In the genomic region with DNA sequence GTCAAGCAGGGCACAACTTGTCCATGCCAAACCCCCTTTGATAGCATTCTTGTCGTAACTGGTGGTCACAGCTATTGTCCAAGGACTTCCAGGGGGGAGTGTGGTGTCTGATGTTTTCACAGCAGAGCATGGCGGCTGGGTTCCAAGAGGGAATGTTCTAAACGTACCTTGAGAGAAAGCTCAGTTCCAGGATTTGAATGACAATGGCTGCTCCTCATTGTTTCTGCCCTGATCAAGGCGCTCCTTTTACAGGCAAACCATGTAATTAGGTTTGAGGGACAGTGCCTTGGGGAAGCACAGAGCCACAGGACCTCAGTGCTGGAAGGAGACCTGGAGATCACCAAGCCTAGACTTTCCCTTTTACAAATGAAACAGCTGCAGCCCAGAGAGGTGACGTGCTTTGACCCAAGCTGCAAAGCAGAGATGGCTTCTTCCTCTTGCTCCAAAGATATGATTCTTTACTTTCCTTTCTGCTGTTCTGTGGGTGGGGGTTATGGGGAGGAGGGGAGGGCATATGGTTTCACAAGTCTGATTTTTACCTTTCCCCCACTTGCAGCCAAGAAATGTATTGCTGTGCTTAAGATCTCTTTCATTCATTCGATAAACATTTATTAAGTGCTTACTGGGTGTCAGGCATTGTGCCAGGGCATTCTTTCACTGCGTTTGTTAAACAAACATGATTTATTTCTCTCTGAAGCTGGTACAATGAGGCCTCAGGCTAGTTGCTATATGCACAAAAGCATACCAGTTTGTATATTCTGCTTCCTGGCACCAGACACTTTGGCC, we compare ENCODE assay signal across 10 cellular contexts.
DNase-seq lines count a peak whose midpoint lies in the region; ATAC-seq, FAIRE-seq and TF ChIP-seq lines count a peak whose summit lies in the region.
"Had no signal": no experiment of that assay in that cellular context is flagged by ENCODE, and none has a peak within 500 bp of the region (broad histone marks: within the 10 kb centered on the region; RNA-seq: fewer than 3 reads in every experiment).

No MANE protein-coding gene starts in this region.

- H3K27me3 Mint-ChIP-seq in astrocyte (ENCODE audit: low read depth, unreplicated experiment) (peaks cover 3% of the 10 kb centered on the region), osteocyte (ENCODE audit: unreplicated experiment) (peaks cover 3% of the 10 kb centered on the region)

- no peaks in the 10 kb centered on the region for H3K79me2 ChIP-seq in astrocyte (ENCODE audit: insufficient read depth, low read length)
- H3K79me2 ChIP-seq in keratinocyte (ENCODE audit: control insufficient read depth, insufficient read depth, low read length), result no peaks in the 10 kb centered on the region

- H3K4me2 ChIP-seq in astrocyte (ENCODE audit: low read length), result peak overlapping the region; percentile 25
- H3K4me2 ChIP-seq in keratinocyte (ENCODE audit: control insufficient read depth, extremely low read depth, insufficient read depth, low read depth, low read length), result peak overlapping the region; percentile 2

- no peaks in the 10 kb centered on the region for H3K9me3 ChIP-seq in astrocyte (ENCODE audit: insufficient read depth, low read depth, low read length)
- H3K9me3 ChIP-seq in keratinocyte (ENCODE audit: control insufficient read depth, low read depth, low read length), result no peaks in the 10 kb centered on the region
- H3K9me3 ChIP-seq: suprapubic skin had no signal

- H3K9me3 Mint-ChIP-seq in astrocyte (ENCODE audit: unreplicated experiment), result no peaks in the 10 kb centered on the region
- H3K9me3 Mint-ChIP-seq in osteocyte (ENCODE audit: unreplicated experiment), result no peaks in the 10 kb centered on the region

- H3K4me1 Mint-ChIP-seq in astrocyte (ENCODE audit: low read depth, unreplicated experiment) (peaks cover 20% of the 10 kb centered on the region), osteocyte (ENCODE audit: unreplicated experiment) (peaks cover 14% of the 10 kb centered on the region)

- FAIRE-seq in astrocyte (lab: Jason Lieb, UNC) (no peak), keratinocyte (lab: Jason Lieb, UNC) (no peak)

- H3K4me1 ChIP-seq in astrocyte (ENCODE audit: insufficient read depth, low read length) (peaks cover 11% of the 10 kb centered on the region), keratinocyte (ENCODE audit: control insufficient read depth, extremely low read depth, insufficient read depth, low read length) (peaks cover 8% of the 10 kb centered on the region)

- no peak for TF ChIP-seq CTCF in AG09309 (IDR thresholded peaks at IDR 0.05; ENCODE audit: control insufficient read depth, insufficient read depth, low read depth, low read length, missing control alignments)
- TF ChIP-seq CTCF in LNCaP clone FGC (IDR thresholded peaks at IDR 0.05; ENCODE audit: control insufficient read depth, extremely low read depth, insufficient read depth), result no peak
- no peak for TF ChIP-seq CTCF in astrocyte (IDR thresholded peaks at IDR 0.05; ENCODE audit: insufficient read depth, low read depth, low read length)
- TF ChIP-seq CTCF in keratinocyte (optimal IDR thresholded peaks at IDR 0.05 in 1 of 3, IDR thresholded peaks at IDR 0.05 in 1 of 3, conservative IDR thresholded peaks at IDR 0.05 in 1 of 3; ENCODE audit: extremely low read depth in 1 of 3, insufficient read depth in 2 of 3, low read length in 3 of 3), result no peak
- no peak for TF ChIP-seq CTCF in osteocyte (IDR thresholded peaks at IDR 0.05)

- H2AFZ ChIP-seq in astrocyte (ENCODE audit: low read depth, low read length) (no peak overlapping the region), keratinocyte (ENCODE audit: control insufficient read depth, low read length) (no peak overlapping the region)

- H3K27me3 ChIP-seq in astrocyte (ENCODE audit: insufficient read depth, low read length) (no peaks in the 10 kb centered on the region), keratinocyte (ENCODE audit: control insufficient read depth, extremely low read depth, insufficient read depth, low read length) (no peaks in the 10 kb centered on the region)
- H3K27me3 ChIP-seq: suprapubic skin had no signal

- H3K9me1 ChIP-seq in keratinocyte (ENCODE audit: control insufficient read depth, extremely low read depth, insufficient read depth, low read length), result no peaks in the 10 kb centered on the region

- H3K27ac ChIP-seq in astrocyte (ENCODE audit: low read depth, low read length) (no peak overlapping the region), keratinocyte (ENCODE audit: control insufficient read depth, insufficient read depth, low read length) (no peak overlapping the region)
- H3K27ac ChIP-seq: suprapubic skin had no signal

- ATAC-seq in left lobe of liver, result no peak

- dilution Hi-C loops in keratinocyte (cut with MboI; ENCODE audit: extremely low pct_ligation_motif_present, low sequenced_read_pairs), result no loop called here

- H3K27ac Mint-ChIP-seq in astrocyte (ENCODE audit: unreplicated experiment) (no peak overlapping the region), osteocyte (ENCODE audit: unreplicated experiment) (no peak overlapping the region)

- H3K4me3 Mint-ChIP-seq in astrocyte (ENCODE audit: unreplicated experiment), result no peak overlapping the region
- H3K4me3 Mint-ChIP-seq in osteocyte (ENCODE audit: unreplicated experiment), result no peak overlapping the region

- H4K20me1 ChIP-seq in astrocyte (ENCODE audit: insufficient read depth, low read length) (no peaks in the 10 kb centered on the region), keratinocyte (ENCODE audit: control insufficient read depth, extremely low read depth, insufficient read depth, low read length) (no peaks in the 10 kb centered on the region)

- H3K36me3 ChIP-seq in astrocyte (ENCODE audit: insufficient read depth, low read length) (no peaks in the 10 kb centered on the region), keratinocyte (ENCODE audit: control insufficient read depth in 2 of 2, extremely low read depth in 1 of 2, insufficient read depth in 2 of 2, low read length in 2 of 2) (no peaks in the 10 kb centered on the region)
- H3K36me3 ChIP-seq: suprapubic skin had no signal

- H3K9ac ChIP-seq in astrocyte (ENCODE audit: low read length) (no peak overlapping the region), keratinocyte (ENCODE audit: control insufficient read depth, extremely low read depth, insufficient read depth, low read length) (no peak overlapping the region)

- peak; percentile 8 for DNase-seq in AG09309 (ENCODE audit: low read depth)
- peak; percentile 93 for DNase-seq in LNCaP clone FGC (ENCODE audit: low read depth)
- peak; percentile 65 for DNase-seq in astrocyte (ENCODE audit: low read depth)
- no peak for DNase-seq in keratinocyte (ENCODE audit: low read depth, low spot score)
- no peak for DNase-seq in stimulated activated naive CD4-positive, alpha-beta T cell treated with Interleukin-2 at 50 U/mL for 16 hours (lab: John Stamatoyannopoulos, UW)
- DNase-seq in left lobe of liver (ENCODE audit: low spot score), result no peak
- no peak for DNase-seq in retina
- no peak for DNase-seq in osteocyte (ENCODE audit: extremely low spot score, unreplicated experiment)
- DNase-seq: SW 1271 had no signal

- no peak overlapping the region for H3K4me3 ChIP-seq in AG09309 (ENCODE audit: control insufficient read depth, low read depth, low read length)
- no peak overlapping the region for H3K4me3 ChIP-seq in LNCaP clone FGC (ENCODE audit: low read depth, low read length)
- H3K4me3 ChIP-seq in astrocyte (ENCODE audit: insufficient read depth, low read depth, low read length), result no peak overlapping the region
- H3K4me3 ChIP-seq in keratinocyte (ENCODE audit: control insufficient read depth in 2 of 3, extremely low read depth in 1 of 3, insufficient read depth in 2 of 3, low read depth in 1 of 3, low read length in 3 of 3), result no peak overlapping the region
- H3K4me3 ChIP-seq: suprapubic skin had no signal

- peaks cover 3% of the 10 kb centered on the region for H3K36me3 Mint-ChIP-seq in astrocyte (ENCODE audit: low read depth, unreplicated experiment)
- no peaks in the 10 kb centered on the region for H3K36me3 Mint-ChIP-seq in osteocyte (ENCODE audit: unreplicated experiment)

Comparison
In these comparisons a context has a peak if more than half of its experiments do, and no peak if none do; other contexts are left out.
1. DNase-seq: peak in AG09309 (single experiment), LNCaP clone FGC (single experiment) and astrocyte (single experiment); none in keratinocyte (single experiment), stimulated activated naive CD4-positive, alpha-beta T cell treated with Interleukin-2 at 50 U/mL for 16 hours (single experiment), left lobe of liver (single experiment), retina (single experiment) and osteocyte (single experiment).